In the genomic region with DNA sequence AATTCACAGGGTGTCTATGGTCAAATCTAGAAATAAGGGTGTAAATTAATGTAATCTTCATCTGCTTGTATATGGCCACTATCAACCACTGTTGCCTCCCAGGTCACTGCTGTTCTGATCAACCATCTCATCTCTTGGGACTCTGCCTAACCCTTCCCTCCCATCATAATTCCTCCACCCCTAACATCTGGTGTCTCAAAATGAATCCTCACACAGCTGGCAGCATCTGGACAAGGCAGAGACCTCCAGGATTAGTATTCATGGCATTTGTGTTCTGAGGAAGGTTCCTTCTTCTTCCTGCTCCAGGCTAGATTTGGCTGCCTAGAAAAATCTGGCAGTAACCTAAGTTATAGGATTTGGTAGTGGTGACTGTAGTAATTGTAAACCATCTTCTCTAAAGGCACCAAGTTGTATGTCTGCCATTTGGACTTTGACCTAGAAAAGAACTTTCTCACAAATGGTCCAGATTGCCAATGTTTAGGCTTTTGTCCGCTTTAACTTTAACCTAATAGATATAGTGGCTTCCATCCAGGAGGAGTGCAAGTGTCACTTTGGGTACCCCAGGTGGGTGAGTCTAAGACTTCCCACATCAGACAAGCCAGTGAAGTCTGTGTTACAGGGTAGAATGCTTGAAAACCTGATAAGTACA, we compare ENCODE assay signal across 13 cellular contexts. TPM values are rescaled to one million over a fixed set of nuclear protein-coding genes. Genes with fewer than 3 reads are reported as not detected.
DNase-seq lines count a peak whose midpoint lies in the region; TF ChIP-seq lines count a peak whose summit lies in the region.
"Had no signal": no experiment of that assay in that cellular context is flagged by ENCODE, and none has a peak within 500 bp of the region (broad histone marks: within the 10 kb centered on the region; RNA-seq: fewer than 3 reads in every experiment).

No MANE protein-coding gene starts in this region.

- H3K9ac ChIP-seq in adipocyte (ENCODE audit: low read length) (no peak overlapping the region), iPS-20b (ENCODE audit: low read depth, low read length) (peak overlapping the region; percentile 30; the same call in 1 of the 2 replicates)

- DNase-seq in HFF-Myc (ENCODE audit: extremely low read depth, low read depth) (peak; percentile 43), adipocyte (ENCODE audit: low read depth) (peak; percentile 34), tibial artery (no peak), BE2C (no peak), NCI-H146 (lab: John Stamatoyannopoulos, UW) (no peak), glomerular visceral epithelial cell (ENCODE audit: extremely low spot score) (no peak)
- DNase-seq: activated naive CD8-positive, alpha-beta T cell treated with anti-CD3 and anti-CD28 coated beads, Interleukin-2, amount 10 ng/mL, durations not matched to agents 7 days and 5 days; COR-L47; cortex of kidney; foreskin melanocyte; NCI-H2029; stimulated activated naive CD8-positive, alpha-beta T cell treated with anti-CD3 and anti-CD28 coated beads, Interleukin-15, Interleukin-2, amounts not matched to agents 100 U/mL and 50 U/mL, for 24 hours had no signal

- intact Hi-C loops in tibial artery (cut with DNase I; ENCODE audit: low total_unique reads): loop anchor here (5.0 kb wide), 1 partner anchor 168 kb away; a partner anchor contains a TSS

- TF ChIP-seq CTCF in HFF-Myc (IDR thresholded peaks at IDR 0.05; ENCODE audit: low read depth, low read length, missing control alignments): no peak
- TF ChIP-seq CTCF in tibial artery (IDR thresholded peaks at IDR 0.05): no peak
- no peak for TF ChIP-seq CTCF in BE2C (IDR thresholded peaks at IDR 0.05; ENCODE audit: low read depth, low read length)

- H3K4me1 ChIP-seq in adipocyte (ENCODE audit: control insufficient read depth, insufficient read depth, low read length): peaks cover 46% of the 10 kb centered on the region
- H3K4me1 ChIP-seq in iPS-20b (ENCODE audit: insufficient read depth, low read length): peaks cover 49% of the 10 kb centered on the region
- peaks cover 0 to 48% (median 22%) of the 10 kb centered on the region in 4 donors for H3K4me1 ChIP-seq in tibial artery
- H3K4me1 ChIP-seq in BE2C: no peaks in the 10 kb centered on the region

- H3K36me3 ChIP-seq in adipocyte (ENCODE audit: control insufficient read depth, insufficient read depth, low read length, severe bottlenecking): no peaks in the 10 kb centered on the region
- no peaks in the 10 kb centered on the region; the same call in 1 of the 2 replicates for H3K36me3 ChIP-seq in iPS-20b (ENCODE audit: insufficient read depth, low read depth, low read length)
- H3K36me3 ChIP-seq in tibial artery: no peaks in the 10 kb centered on the region
- no peaks in the 10 kb centered on the region for H3K36me3 ChIP-seq in BE2C

- no peaks in the 10 kb centered on the region for H3K27me3 ChIP-seq in adipocyte (replicated peaks; ENCODE audit: control insufficient read depth, insufficient read depth, low read length)
- H3K27me3 ChIP-seq in iPS-20b (ENCODE audit: insufficient read depth, low read length): no peaks in the 10 kb centered on the region
- no peaks in the 10 kb centered on the region for H3K27me3 ChIP-seq in tibial artery
- peaks cover 26% of the 10 kb centered on the region for H3K27me3 ChIP-seq in BE2C

- H3K4me3 ChIP-seq in HFF-Myc (replicated peaks; ENCODE audit: low read depth, low read length) (no peak overlapping the region), adipocyte (ENCODE audit: low read length) (no peak overlapping the region), iPS-20b (ENCODE audit: low read length) (peak overlapping the region; percentile 98; the same call in 1 of the 2 replicates), tibial artery (no peak overlapping the region), BE2C (ENCODE audit: low read depth, low read length) (no peak overlapping the region)

- H3K9me3 ChIP-seq in adipocyte (ENCODE audit: control insufficient read depth, low read length) (no peaks in the 10 kb centered on the region), iPS-20b (ENCODE audit: insufficient read depth, low read depth, low read length) (no peaks in the 10 kb centered on the region), tibial artery (no peaks in the 10 kb centered on the region), BE2C (no peaks in the 10 kb centered on the region)

- H3K27ac ChIP-seq in iPS-20b (ENCODE audit: low read length): peak overlapping the region; percentile 0
- H3K27ac ChIP-seq in tibial artery: peak overlapping the region; percentile 44 to 61

RNA-seq across cellular contexts. Expression of a gene that starts 3.2 kb away (rescaled TPM):
- 0.06 TPM for polyA plus RNA-seq in BE2C (2012; ENCODE audit: insufficient read depth, insufficient read length, low read depth)

Comparison
In these comparisons a context has a peak if more than half of its experiments do, and no peak if none do; other contexts are left out.
1. DNase-seq: peak in HFF-Myc (single experiment) and adipocyte (single experiment); none in tibial artery (0 of 2), BE2C (single experiment), NCI-H146 (single experiment) and glomerular visceral epithelial cell (single experiment).